ENCODE assay signal across 11 cellular contexts in the genomic region with DNA sequence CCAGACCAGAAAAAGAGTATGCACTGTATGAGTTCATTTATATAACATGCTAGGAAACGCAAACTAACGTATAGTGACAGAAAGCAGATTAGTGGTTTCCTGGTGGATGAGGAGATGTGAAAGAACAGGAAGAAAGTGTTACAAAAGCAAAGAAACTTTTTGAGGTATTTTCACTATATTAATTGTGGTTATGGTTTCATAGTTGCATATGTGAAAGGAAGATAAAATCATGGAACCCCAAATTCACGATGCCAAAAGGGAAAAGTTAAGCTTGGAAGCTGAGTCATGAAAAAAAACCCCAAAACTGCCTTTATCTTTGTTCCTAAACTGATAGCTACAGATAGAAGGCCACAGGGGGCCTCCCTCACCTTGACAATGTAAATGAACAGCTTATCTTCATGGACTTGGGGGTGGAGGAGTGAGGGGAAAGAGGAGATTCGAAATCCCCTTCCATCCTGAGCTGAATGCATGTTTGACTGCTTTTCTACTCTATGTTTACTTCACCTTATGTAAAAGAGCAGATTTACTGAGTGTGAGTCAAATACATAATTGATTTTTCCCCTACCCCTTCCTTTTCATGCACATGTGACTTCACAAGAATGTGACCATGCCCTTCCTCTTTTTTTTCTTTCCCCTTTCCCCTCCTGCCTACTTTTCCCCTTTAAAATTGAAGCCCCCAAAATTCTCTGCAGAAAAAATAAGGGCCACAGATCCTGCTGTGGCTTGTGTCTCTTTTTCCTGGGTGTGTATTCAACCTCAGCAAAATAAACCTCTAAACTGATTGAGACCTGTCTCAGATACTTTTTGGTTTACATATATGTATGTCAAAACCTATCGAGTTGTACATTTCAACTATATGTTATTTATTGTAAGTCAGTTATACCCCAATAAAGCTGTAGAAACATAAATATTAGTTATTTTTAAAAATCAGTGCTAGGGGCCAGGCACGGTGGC.
A peak's percentile ranks its signal among the peaks of the same experiment; 100 is the strongest.
DNase-seq lines count a peak whose midpoint lies in the region; ATAC-seq and TF ChIP-seq lines count a peak whose summit lies in the region.
"Had no signal": no experiment of that assay in that cellular context is flagged by ENCODE, and none has a peak within 500 bp of the region (broad histone marks: within the 10 kb centered on the region; RNA-seq: fewer than 3 reads in every experiment).

No MANE protein-coding gene starts in this region.

- no peaks in the 10 kb centered on the region for H3K27me3 ChIP-seq in uterus
- H3K27me3 ChIP-seq: right atrium auricular region had no signal

- intact Hi-C loops in uterus (cut with DNase I; ENCODE audit: low total_unique reads) (no loop called here), posterior vena cava (cut with DNase I) (no loop called here)

- peak; percentile 55 for DNase-seq in activated CD4-positive, alpha-beta T cell treated with anti-CD3 and anti-CD28 coated beads for 48 hours
- DNase-seq in activated CD4-positive, alpha-beta T cell treated with anti-CD3 and anti-CD28 coated beads for 1 hour = no peak
- DNase-seq in NCI-H226 (peak; percentile 51), uterus (no peak), posterior vena cava (ENCODE audit: low spot score) (no peak)
- peak in 1 of 2 donors; percentile 7 for DNase-seq in activated naive CD4-positive, alpha-beta T cell treated with anti-CD3 and anti-CD28 coated beads, Interleukin-2, amount 50 U/mL, for 72 hours (ENCODE audit: low spot score in 2 of 2)
- DNase-seq in stimulated activated naive CD4-positive, alpha-beta T cell treated with Interleukin-2 at 50 U/mL for 16 hours (lab: John Stamatoyannopoulos, UW) = peak; percentile 17
- DNase-seq: central memory CD4-positive, alpha-beta T cell had no signal

- peaks cover 0 to 5% of the 10 kb centered on the region in 2 donors for H3K36me3 Mint-ChIP-seq in activated naive CD4-positive, alpha-beta T cell treated with anti-CD3 and anti-CD28 coated beads, Interleukin-2, amount 50 U/mL, for 72 hours

- ATAC-seq in activated naive CD4-positive, alpha-beta T cell treated with anti-CD3 and anti-CD28 coated beads, Interleukin-2, amount 50 U/mL, for 72 hours = peak; percentile 87 to 95
- no peak for ATAC-seq in HG02623 (IDR thresholded peaks at IDR 0.05; ENCODE audit: unreplicated experiment)

- no peaks in the 10 kb centered on the region for H3K4me1 ChIP-seq in uterus
- H3K4me1 ChIP-seq: right atrium auricular region had no signal

- no peak for TF ChIP-seq POLR2A in uterus (IDR thresholded peaks at IDR 0.05)

- H3K27ac ChIP-seq in uterus = no peak overlapping the region
- H3K27ac ChIP-seq: KMS-11, right atrium auricular region had no signal

- no peak for TF ChIP-seq CTCF in uterus (IDR thresholded peaks at IDR 0.05)

- no peak overlapping the region for H3K4me3 ChIP-seq in uterus
- H3K4me3 ChIP-seq: right atrium auricular region had no signal

- H3K9me3 Mint-ChIP-seq in activated naive CD4-positive, alpha-beta T cell treated with anti-CD3 and anti-CD28 coated beads, Interleukin-2, amount 50 U/mL, for 72 hours = no peaks in the 10 kb centered on the region

- peak overlapping the region; percentile 48 to 58 for H3K27ac Mint-ChIP-seq in activated naive CD4-positive, alpha-beta T cell treated with anti-CD3 and anti-CD28 coated beads, Interleukin-2, amount 50 U/mL, for 72 hours

- no peaks in the 10 kb centered on the region for H3K36me3 ChIP-seq in uterus
- H3K36me3 ChIP-seq: right atrium auricular region had no signal

- H3K9me3 ChIP-seq in uterus = no peaks in the 10 kb centered on the region
- H3K9me3 ChIP-seq: right atrium auricular region had no signal

Comparison
In these comparisons a context has a peak if more than half of its experiments do, and no peak if none do; other contexts are left out.
1. DNase-seq: peak in activated CD4-positive, alpha-beta T cell treated with anti-CD3 and anti-CD28 coated beads for 48 hours (single experiment), NCI-H226 (single experiment) and stimulated activated naive CD4-positive, alpha-beta T cell treated with Interleukin-2 at 50 U/mL for 16 hours (single experiment); none in activated CD4-positive, alpha-beta T cell treated with anti-CD3 and anti-CD28 coated beads for 1 hour (single experiment), uterus (0 of 2) and posterior vena cava (single experiment).